In the genomic region with DNA sequence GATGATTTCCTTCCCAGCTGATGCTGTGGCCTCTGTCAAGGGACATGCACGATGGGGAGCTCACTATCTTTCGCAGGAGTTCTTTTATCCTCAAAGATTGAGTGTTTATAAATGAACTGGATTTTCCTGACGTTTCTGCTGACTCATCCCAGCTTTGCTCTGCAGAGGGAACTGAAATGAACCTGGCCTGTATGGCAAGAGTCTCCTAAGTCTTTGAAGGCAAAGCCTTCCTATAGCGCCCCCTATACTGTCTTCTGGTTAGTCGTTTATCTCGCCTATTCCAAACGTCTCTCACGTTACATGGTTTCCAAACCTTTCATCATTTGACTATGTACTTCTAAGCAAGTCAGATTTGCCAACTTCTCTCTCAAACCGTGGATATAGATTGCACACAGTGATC, we compare ENCODE assay signal across 1 cellular context.
TF ChIP-seq lines count a peak whose summit lies in the region.

No MANE protein-coding gene starts in this region.

TF ChIP-seq in WTC11, 78 proteins besides CTCF, POLR2A, EP300 and RAD21 (continued from another document):
- TF ChIP-seq, protein P1, sequence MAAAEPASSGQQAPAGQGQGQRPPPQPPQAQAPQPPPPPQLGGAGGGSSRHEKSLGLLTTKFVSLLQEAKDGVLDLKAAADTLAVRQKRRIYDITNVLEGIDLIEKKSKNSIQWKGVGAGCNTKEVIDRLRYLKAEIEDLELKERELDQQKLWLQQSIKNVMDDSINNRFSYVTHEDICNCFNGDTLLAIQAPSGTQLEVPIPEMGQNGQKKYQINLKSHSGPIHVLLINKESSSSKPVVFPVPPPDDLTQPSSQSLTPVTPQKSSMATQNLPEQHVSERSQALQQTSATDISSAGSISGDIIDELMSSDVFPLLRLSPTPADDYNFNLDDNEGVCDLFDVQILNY (CRISPR knock-in tag; IDR thresholded peaks at IDR 0.05), result no peak
TF ChIP-seq in WTC11: peak in this region for 0.
